Comparison of ENCODE assay signal across 8 cellular contexts in genomic region chr7:116576350-116577319, GRCh38. TPM values are rescaled to one million over a fixed set of nuclear protein-coding genes. Genes with fewer than 3 reads are reported as not detected.
DNase-seq lines count a peak whose midpoint lies in the region; ATAC-seq and TF ChIP-seq lines count a peak whose summit lies in the region.

No MANE protein-coding gene starts in this region.

- H3K79me2 ChIP-seq in PC-9 (ENCODE audit: low read depth), result no peaks in the 10 kb centered on the region

- CTCF ChIA-PET in PC-9 (lab: Charles Lee), result no interaction called here

- no TSS peak for BruUV-seq in PC-9 (replicated peaks; lab: Mats Ljungman, UMichigan)

- no peaks in the 10 kb centered on the region for H3K9me2 ChIP-seq in PC-9 (ENCODE audit: insufficient read depth)

- H3K4me3 ChIP-seq in PC-9, result no peak overlapping the region
- H3K4me3 ChIP-seq in aorta (ENCODE audit: low read length in 2 of 2), result no peak overlapping the region

- H2AFZ ChIP-seq in PC-9, result peak overlapping the region; percentile 69

- H3K9me3 ChIP-seq in PC-9 (ENCODE audit: insufficient read depth, low read depth) (peaks cover 7% of the 10 kb centered on the region; the same call in 1 of the 2 replicates), aorta (ENCODE audit: control insufficient read depth, low read length) (no peaks in the 10 kb centered on the region)

- H4K20me1 ChIP-seq in PC-9 (ENCODE audit: insufficient read depth), result no peaks in the 10 kb centered on the region

- H3K27me3 ChIP-seq in PC-9 (ENCODE audit: insufficient read depth, low read depth) (no peaks in the 10 kb centered on the region), foreskin keratinocyte (no peaks in the 10 kb centered on the region), aorta (ENCODE audit: control insufficient read depth in 1 of 2, insufficient read depth in 2 of 2, low read length in 1 of 2) (no peaks in the 10 kb centered on the region)

- peaks cover 16% of the 10 kb centered on the region; the same call in 1 of the 2 replicates for H3F3A ChIP-seq in PC-9 (ENCODE audit: insufficient read depth, low read depth)

- H3K36me3 ChIP-seq in PC-9 (ENCODE audit: low read depth) (no peaks in the 10 kb centered on the region), aorta (ENCODE audit: control insufficient read depth in 1 of 2, insufficient read depth in 2 of 2, low read length in 1 of 2) (no peaks in the 10 kb centered on the region)

- WGBS in aorta, 2 donors, result 50 to 52% methylated on average over 7 of the region's 7 CpGs

- ATAC-seq in GM21526 (IDR thresholded peaks at IDR 0.05; ENCODE audit: low FRiP score, unreplicated experiment) (peak; percentile 33), foreskin keratinocyte (peak; percentile 94), aorta (ENCODE audit: low FRiP score) (peak; percentile 82), HG02885 (IDR thresholded peaks at IDR 0.05; ENCODE audit: poor library complexity, unreplicated experiment) (no peak), HG03135 (IDR thresholded peaks at IDR 0.05; ENCODE audit: unreplicated experiment) (no peak), HG03280 (IDR thresholded peaks at IDR 0.05; ENCODE audit: unreplicated experiment) (no peak)

- intact Hi-C loops in PC-9 (cut with micrococcal nuclease; ENCODE audit: unreplicated experiment), result no loop called here
- intact Hi-C loops in aorta (cut with DNase I), result loop anchor here in 1 of 2 donors (10.0 kb wide), 1 partner anchor 132 kb away; no protein-coding TSS in a partner anchor

- peak overlapping the region; percentile 40; the same call in 1 of the 2 replicates for H3K4me2 ChIP-seq in PC-9

- POLR2A ChIA-PET in PC-9 (lab: Charles Lee; ENCODE audit: unreplicated experiment), result no interaction called here

- H3K27ac ChIP-seq in PC-9, result peak overlapping the region; percentile 35
- H3K27ac ChIP-seq in foreskin keratinocyte, result peak overlapping the region; percentile 26
- H3K27ac ChIP-seq in aorta (ENCODE audit: low read depth in 1 of 2, low read length in 2 of 2), result peak overlapping the region; percentile 91 to 93

- TF ChIP-seq CTCF in PC-9 (conservative IDR thresholded peaks at IDR 0.05) (no peak), foreskin keratinocyte (conservative IDR thresholded peaks at IDR 0.05) (no peak)

- H3K4me1 ChIP-seq in PC-9 (replicated peaks; ENCODE audit: insufficient read depth) (peaks cover 19% of the 10 kb centered on the region), foreskin keratinocyte (peaks cover 18% of the 10 kb centered on the region), aorta (ENCODE audit: control insufficient read depth in 1 of 2, insufficient read depth in 2 of 2, low read length in 2 of 2) (peaks cover 5 to 9% of the 10 kb centered on the region in 2 donors)

- DNase-seq in A172 (ENCODE audit: low spot score) (peak; percentile 95), PC-9 (peak in 1 of 2 experiments; percentile 51), foreskin keratinocyte (peak; percentile 58 to 79), aorta (peak; percentile 76 to 83)

RNA-seq across cellular contexts. Expression of gene CAV1, which starts 51.8 kb away (rescaled TPM):
- total RNA-seq in A172 (2014; rRNA removed; shearing (Covaris generic)), result 177 and 219 TPM in 2 replicates
- 850 and 1,077 TPM in 2 replicates for total RNA-seq in PC-9 (2021)
- 1,286 and 1,415 TPM in 2 replicates for total RNA-seq in foreskin keratinocyte
- 706 and 882 TPM in 2 replicates for polyA plus RNA-seq in foreskin keratinocyte
- total RNA-seq in aorta, result 100 to 1,000 TPM; 229 to 230 TPM
- 100 to 1,000 TPM; 133 to 229 TPM for polyA plus RNA-seq in aorta

Comparison
In these comparisons a context has a peak if more than half of its experiments do, and no peak if none do; other contexts are left out.
1. ATAC-seq: peak in GM21526 (single experiment), foreskin keratinocyte (single experiment) and aorta (single experiment); none in HG02885 (single experiment), HG03135 (single experiment) and HG03280 (single experiment).
2. H3K27ac ChIP-seq: peak in every context shown above with its lines; median percentile 92 in aorta; 35 in PC-9; 26 in foreskin keratinocyte.